Comparison of ENCODE assay signal across 2 cellular contexts in genomic region chr4:125750399-125750798, GRCh38.
TF ChIP-seq lines count a peak whose summit lies in the region.

No MANE protein-coding gene starts in this region.

TF ChIP-seq in SK-N-SH treated with all-trans-retinoic acid at 6 μM for 48 hours, 23 proteins besides CTCF, POLR2A, EP300 and RAD21 (continued from another document):
- TF ChIP-seq TSHZ2 (CRISPR knock-in tag; IDR thresholded peaks at IDR 0.05) (no peak), ESRRG (CRISPR knock-in tag; IDR thresholded peaks at IDR 0.05) (no peak), ZNF565 (CRISPR knock-in tag; conservative IDR thresholded peaks at IDR 0.05; ENCODE audit: low read depth) (no peak), GLIS3 (CRISPR knock-in tag; IDR thresholded peaks at IDR 0.05) (no peak), CSDC2 (CRISPR knock-in tag; IDR thresholded peaks at IDR 0.05) (no peak)
- TF ChIP-seq, protein P1, sequence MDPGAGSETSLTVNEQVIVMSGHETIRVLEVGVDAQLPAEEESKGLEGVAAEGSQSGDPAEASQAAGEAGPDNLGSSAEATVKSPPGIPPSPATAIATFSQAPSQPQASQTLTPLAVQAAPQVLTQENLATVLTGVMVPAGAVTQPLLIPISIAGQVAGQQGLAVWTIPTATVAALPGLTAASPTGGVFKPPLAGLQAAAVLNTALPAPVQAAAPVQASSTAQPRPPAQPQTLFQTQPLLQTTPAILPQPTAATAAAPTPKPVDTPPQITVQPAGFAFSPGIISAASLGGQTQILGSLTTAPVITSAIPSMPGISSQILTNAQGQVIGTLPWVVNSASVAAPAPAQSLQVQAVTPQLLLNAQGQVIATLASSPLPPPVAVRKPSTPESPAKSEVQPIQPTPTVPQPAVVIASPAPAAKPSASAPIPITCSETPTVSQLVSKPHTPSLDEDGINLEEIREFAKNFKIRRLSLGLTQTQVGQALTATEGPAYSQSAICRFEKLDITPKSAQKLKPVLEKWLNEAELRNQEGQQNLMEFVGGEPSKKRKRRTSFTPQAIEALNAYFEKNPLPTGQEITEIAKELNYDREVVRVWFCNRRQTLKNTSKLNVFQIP (CRISPR knock-in tag; IDR thresholded peaks at IDR 0.05; ENCODE audit: borderline replicate concordance, low read depth), result no peak

TF ChIP-seq in SK-N-SH, 30 proteins besides CTCF, POLR2A, EP300 and RAD21 (continued from another document):
- TF ChIP-seq USF2 (IDR thresholded peaks at IDR 0.05; ENCODE audit: borderline replicate concordance, low read depth, low read length) (no peak), MEF2A (IDR thresholded peaks at IDR 0.05; ENCODE audit: borderline replicate concordance, low read depth) (no peak), GATA2 (CRISPR knock-in tag; IDR thresholded peaks at IDR 0.05) (no peak), TAF1 (IDR thresholded peaks at IDR 0.05; ENCODE audit: borderline replicate concordance, low read depth, low read length) (no peak), NFIC (IDR thresholded peaks at IDR 0.05; ENCODE audit: borderline replicate concordance) (no peak), ELF1 (IDR thresholded peaks at IDR 0.05) (no peak), NRF1 (IDR thresholded peaks at IDR 0.05; ENCODE audit: low read depth, low read length) (no peak)
